In the genomic region with DNA sequence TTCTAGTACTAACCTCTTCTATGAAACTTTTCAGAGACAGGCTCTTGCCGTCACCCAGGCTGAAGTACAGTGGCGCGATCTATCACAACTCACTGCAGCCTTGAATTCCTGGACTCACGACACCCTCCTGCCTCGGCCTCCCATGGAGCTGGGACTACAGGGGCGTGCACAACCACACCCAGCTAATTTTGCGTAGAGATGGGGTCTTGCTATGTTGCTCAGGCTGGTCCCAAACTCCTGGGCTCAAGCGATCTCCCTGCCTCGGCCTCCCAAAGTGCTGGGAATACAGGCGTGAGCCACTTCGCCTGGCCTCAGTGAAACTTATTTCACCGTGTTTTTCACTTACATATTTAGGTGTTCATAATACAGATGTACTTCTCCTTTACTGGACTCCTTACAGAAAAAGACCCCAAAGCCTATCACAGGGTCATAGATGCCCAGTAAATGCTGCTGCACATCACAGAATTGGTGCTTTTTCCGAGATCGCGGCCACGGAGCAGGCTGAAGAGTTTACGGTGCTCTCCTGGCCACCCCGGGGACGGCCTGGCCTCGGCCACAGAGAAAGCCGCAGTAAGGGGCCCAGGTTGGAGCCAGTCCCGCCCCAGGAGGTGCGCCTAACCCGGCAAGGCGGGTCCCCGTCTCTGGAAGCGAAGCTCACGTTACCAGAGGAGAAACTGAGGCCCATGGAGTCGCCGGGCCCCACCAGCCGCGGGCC, we compare ENCODE assay signal across 1 cellular context.
TF ChIP-seq lines count a peak whose summit lies in the region.

No MANE protein-coding gene starts in this region.

TF ChIP-seq in K562, 482 proteins besides CTCF, POLR2A, EP300 and RAD21 (continues in another document):
- 0 out of 2 replicates have a peak, but pooled peaks have one; percentile 34 for TF ChIP-seq ZBTB43 (CRISPR knock-in tag; IDR thresholded peaks at IDR 0.05)
- peak; percentile 60; the same call in 1 of the 2 replicates for TF ChIP-seq KAT7 (CRISPR knock-in tag; IDR thresholded peaks at IDR 0.05; ENCODE audit: borderline replicate concordance)
- TF ChIP-seq ZNF282 (CRISPR knock-in tag; IDR thresholded peaks at IDR 0.05), result 0 out of 2 replicates have a peak, but pooled peaks have one; percentile 26
- peak; percentile 90; the same call in 1 of the 2 replicates for TF ChIP-seq BRD4 (IDR thresholded peaks at IDR 0.05)
- 0 out of 2 replicates have a peak, but pooled peaks have one; percentile 38 for TF ChIP-seq TRIM25 (IDR thresholded peaks at IDR 0.05; ENCODE audit: borderline replicate concordance)
- peak; percentile 72; the same call in 1 of the 2 replicates for TF ChIP-seq ZC3H4 (CRISPR knock-in tag; IDR thresholded peaks at IDR 0.05; ENCODE audit: borderline replicate concordance)
- 0 out of 2 replicates have a peak, but pooled peaks have one; percentile 37 for TF ChIP-seq FOXK1 (CRISPR knock-in tag; IDR thresholded peaks at IDR 0.05; ENCODE audit: borderline replicate concordance)
- 0 out of 2 replicates have a peak, but pooled peaks have one; percentile 0 for TF ChIP-seq TRIM28 (IDR thresholded peaks at IDR 0.05)
- no peak for TF ChIP-seq MYC (IDR thresholded peaks at IDR 0.05; ENCODE audit: low read depth, low read length)
- TF ChIP-seq MYC (CRISPR knock-in tag; IDR thresholded peaks at IDR 0.05; ENCODE audit: borderline replicate concordance, low read depth), result peak; percentile 48; the same call in 1 of the 2 replicates
- 0 out of 2 replicates have a peak, but pooled peaks have one; percentile 35 for TF ChIP-seq ZNF766 (CRISPR knock-in tag; conservative IDR thresholded peaks at IDR 0.05)
- TF ChIP-seq BACH1 (tag; IDR thresholded peaks at IDR 0.05), result no peak
- TF ChIP-seq ZNF124 (CRISPR knock-in tag; IDR thresholded peaks at IDR 0.05), result 0 out of 2 replicates have a peak, but pooled peaks have one; percentile 30
- no peak for TF ChIP-seq REST (CRISPR knock-in tag; IDR thresholded peaks at IDR 0.05; ENCODE audit: low read depth)
- TF ChIP-seq, protein P1, sequence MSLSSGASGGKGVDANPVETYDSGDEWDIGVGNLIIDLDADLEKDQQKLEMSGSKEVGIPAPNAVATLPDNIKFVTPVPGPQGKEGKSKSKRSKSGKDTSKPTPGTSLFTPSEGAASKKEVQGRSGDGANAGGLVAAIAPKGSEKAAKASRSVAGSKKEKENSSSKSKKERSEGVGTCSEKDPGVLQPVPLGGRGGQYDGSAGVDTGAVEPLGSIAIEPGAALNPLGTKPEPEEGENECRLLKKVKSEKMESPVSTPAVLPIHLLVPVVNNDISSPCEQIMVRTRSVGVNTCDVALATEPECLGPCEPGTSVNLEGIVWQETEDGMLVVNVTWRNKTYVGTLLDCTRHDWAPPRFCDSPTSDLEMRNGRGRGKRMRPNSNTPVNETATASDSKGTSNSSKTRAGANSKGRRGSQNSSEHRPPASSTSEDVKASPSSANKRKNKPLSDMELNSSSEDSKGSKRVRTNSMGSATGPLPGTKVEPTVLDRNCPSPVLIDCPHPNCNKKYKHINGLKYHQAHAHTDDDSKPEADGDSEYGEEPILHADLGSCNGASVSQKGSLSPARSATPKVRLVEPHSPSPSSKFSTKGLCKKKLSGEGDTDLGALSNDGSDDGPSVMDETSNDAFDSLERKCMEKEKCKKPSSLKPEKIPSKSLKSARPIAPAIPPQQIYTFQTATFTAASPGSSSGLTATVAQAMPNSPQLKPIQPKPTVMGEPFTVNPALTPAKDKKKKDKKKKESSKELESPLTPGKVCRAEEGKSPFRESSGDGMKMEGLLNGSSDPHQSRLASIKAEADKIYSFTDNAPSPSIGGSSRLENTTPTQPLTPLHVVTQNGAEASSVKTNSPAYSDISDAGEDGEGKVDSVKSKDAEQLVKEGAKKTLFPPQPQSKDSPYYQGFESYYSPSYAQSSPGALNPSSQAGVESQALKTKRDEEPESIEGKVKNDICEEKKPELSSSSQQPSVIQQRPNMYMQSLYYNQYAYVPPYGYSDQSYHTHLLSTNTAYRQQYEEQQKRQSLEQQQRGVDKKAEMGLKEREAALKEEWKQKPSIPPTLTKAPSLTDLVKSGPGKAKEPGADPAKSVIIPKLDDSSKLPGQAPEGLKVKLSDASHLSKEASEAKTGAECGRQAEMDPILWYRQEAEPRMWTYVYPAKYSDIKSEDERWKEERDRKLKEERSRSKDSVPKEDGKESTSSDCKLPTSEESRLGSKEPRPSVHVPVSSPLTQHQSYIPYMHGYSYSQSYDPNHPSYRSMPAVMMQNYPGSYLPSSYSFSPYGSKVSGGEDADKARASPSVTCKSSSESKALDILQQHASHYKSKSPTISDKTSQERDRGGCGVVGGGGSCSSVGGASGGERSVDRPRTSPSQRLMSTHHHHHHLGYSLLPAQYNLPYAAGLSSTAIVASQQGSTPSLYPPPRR (CRISPR knock-in tag; IDR thresholded peaks at IDR 0.05; ENCODE audit: borderline replicate concordance), result 0 out of 2 replicates have a peak, but pooled peaks have one; percentile 22
- 0 out of 2 replicates have a peak, but pooled peaks have one; percentile 65 for TF ChIP-seq ZNF263 (CRISPR knock-in tag; IDR thresholded peaks at IDR 0.05; ENCODE audit: borderline replicate concordance)
- no peak for TF ChIP-seq L3MBTL2 (IDR thresholded peaks at IDR 0.05)
- TF ChIP-seq ZNF121 (CRISPR knock-in tag; conservative IDR thresholded peaks at IDR 0.05), result peak; percentile 75
- TF ChIP-seq ZNF174 (CRISPR knock-in tag; IDR thresholded peaks at IDR 0.05), result no peak
- 0 out of 4 replicates have a peak, but pooled peaks have one; percentile 20 to 22 for TF ChIP-seq UBTF (IDR thresholded peaks at IDR 0.05; ENCODE audit: borderline replicate concordance in 1 of 2, low read depth in 2 of 2, low read length in 2 of 2)
- 0 out of 2 replicates have a peak, but pooled peaks have one; percentile 47 for TF ChIP-seq NFRKB (IDR thresholded peaks at IDR 0.05; ENCODE audit: low read depth)
- TF ChIP-seq ZBED1 (IDR thresholded peaks at IDR 0.05), result peak; percentile 35; the same call in 1 of the 2 replicates
- no peak for TF ChIP-seq SMAD3 (CRISPR knock-in tag; conservative IDR thresholded peaks at IDR 0.05)
- 0 out of 2 replicates have a peak, but pooled peaks have one; percentile 20 for TF ChIP-seq ZNF395 (CRISPR knock-in tag; IDR thresholded peaks at IDR 0.05)
- TF ChIP-seq GTF2A2 (tag; IDR thresholded peaks at IDR 0.05), result peak; percentile 15; the same call in 1 of the 2 replicates
- TF ChIP-seq ETV5 (CRISPR knock-in tag; IDR thresholded peaks at IDR 0.05; ENCODE audit: low read depth), result peak; percentile 40; the same call in 1 of the 2 replicates
- TF ChIP-seq ARID4B (CRISPR knock-in tag; IDR thresholded peaks at IDR 0.05), result peak; percentile 15; the same call in 1 of the 2 replicates
- peak; percentile 85 for TF ChIP-seq CHD1 (IDR thresholded peaks at IDR 0.05; ENCODE audit: low read length)
- no peak for TF ChIP-seq RBM14 (IDR thresholded peaks at IDR 0.05; ENCODE audit: borderline replicate concordance, insufficient read depth, low read depth, low read length)
- TF ChIP-seq ZNF253 (CRISPR knock-in tag; conservative IDR thresholded peaks at IDR 0.05), result no peak
- TF ChIP-seq ZNF699 (CRISPR knock-in tag; IDR thresholded peaks at IDR 0.05; ENCODE audit: insufficient replicate concordance), result no peak
- TF ChIP-seq RCOR1 (IDR thresholded peaks at IDR 0.05; ENCODE audit: borderline replicate concordance in 1 of 2, low read depth in 2 of 2, low read length in 2 of 2), result no peak
